Comparison of ENCODE assay signal across 1 cellular context in genomic region chr7:135177021-135177696, GRCh38.
TF ChIP-seq lines count a peak whose summit lies in the region.

No MANE protein-coding gene starts in this region.

TF ChIP-seq in HCT116, 20 proteins besides CTCF, POLR2A, EP300 and RAD21 (continued from another document):
- no peak for TF ChIP-seq ZNF274 (IDR thresholded peaks at IDR 0.05; ENCODE audit: low read depth, low read length)
- no peak for TF ChIP-seq YY1 (IDR thresholded peaks at IDR 0.05; ENCODE audit: extremely low read depth, insufficient replicate concordance, low read depth, low read length)
- peak; percentile 35; the same call in 1 of the 2 replicates for TF ChIP-seq JUND (IDR thresholded peaks at IDR 0.05)
- TF ChIP-seq CEBPB (IDR thresholded peaks at IDR 0.05; ENCODE audit: low read depth), result peak; percentile 70
